Comparison of ENCODE assay signal across 8 cellular contexts in the genomic region with DNA sequence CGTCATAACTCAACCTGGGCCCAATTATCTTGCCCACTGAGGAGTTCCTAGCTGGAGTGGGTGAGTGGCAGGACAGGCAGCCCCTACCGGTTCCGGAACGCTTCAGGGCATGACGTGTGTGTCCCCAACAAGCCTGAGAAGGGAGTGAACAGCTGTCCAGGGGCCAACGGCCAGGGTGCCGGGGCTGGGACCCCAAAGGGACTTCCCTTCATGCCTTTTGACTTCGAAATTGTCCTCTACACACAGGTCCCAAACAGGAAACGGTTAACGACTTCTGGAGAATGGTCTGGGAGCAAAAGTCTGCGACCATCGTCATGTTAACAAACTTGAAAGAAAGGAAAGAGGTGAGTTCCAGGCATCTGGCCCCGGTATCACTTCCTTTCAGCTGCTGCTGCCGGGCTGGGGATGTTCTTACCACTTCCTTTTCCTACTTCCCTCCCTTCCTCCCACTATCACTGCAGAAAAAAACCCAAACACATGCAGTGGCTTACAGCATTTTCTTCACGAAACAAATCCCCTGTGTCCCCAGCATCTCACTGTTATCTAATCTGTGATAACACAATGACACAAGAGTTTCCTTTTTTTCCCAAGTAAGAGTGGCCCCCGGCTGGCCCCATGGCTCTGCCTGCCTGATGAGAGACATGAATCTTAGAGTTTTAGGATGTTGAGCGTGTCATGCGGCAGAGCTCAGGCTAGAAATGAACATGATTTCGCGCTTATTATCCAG.
DNase-seq lines count a peak whose midpoint lies in the region; ATAC-seq and TF ChIP-seq lines count a peak whose summit lies in the region.

No MANE protein-coding gene starts in this region.

- H3K4me1 Mint-ChIP-seq in nephron progenitor cell: peaks cover 27% of the 10 kb centered on the region

- H3K4me3 Mint-ChIP-seq in nephron progenitor cell: no peak overlapping the region

- H3K9me3 Mint-ChIP-seq in nephron progenitor cell: no peaks in the 10 kb centered on the region

- TF ChIP-seq CTCF in nephron progenitor cell (IDR thresholded peaks at IDR 0.05): no peak

- DNase-seq in SKM-1 treated with dmso at 0.1 percent for 144 hours (lab: John Stamatoyannopoulos, UW; ENCODE audit: unreplicated experiment) (peak; percentile 89), nephron progenitor cell (no peak), mucosa of gallbladder (ENCODE audit: low spot score) (no peak), NCI-H2196 treated with DMSO at 0.1 percent for 48 hours (lab: John Stamatoyannopoulos, UW; ENCODE audit: unreplicated experiment) (no peak), glomerular visceral epithelial cell (ENCODE audit: extremely low spot score) (no peak)
- DNase-seq in central memory CD4-positive, alpha-beta T cell: peak; percentile 76

- H3K36me3 Mint-ChIP-seq in nephron progenitor cell (ENCODE audit: low read depth): peaks cover 6% of the 10 kb centered on the region

- H3K27me3 Mint-ChIP-seq in nephron progenitor cell (ENCODE audit: low read depth, poor library complexity): peaks cover 9% of the 10 kb centered on the region

- peak overlapping the region; percentile 26 for H3K27ac Mint-ChIP-seq in nephron progenitor cell

- ATAC-seq in GM18867 (IDR thresholded peaks at IDR 0.05; ENCODE audit: unreplicated experiment) (peak; percentile 51), HG02981 (IDR thresholded peaks at IDR 0.05; ENCODE audit: unreplicated experiment) (peak; percentile 43)

Comparison
In these comparisons a context has a peak if more than half of its experiments do, and no peak if none do; other contexts are left out.
1. DNase-seq: peak in SKM-1 treated with dmso at 0.1 percent for 144 hours (single experiment) and central memory CD4-positive, alpha-beta T cell (single experiment); none in nephron progenitor cell (single experiment), mucosa of gallbladder (single experiment), NCI-H2196 treated with DMSO at 0.1 percent for 48 hours (single experiment) and glomerular visceral epithelial cell (single experiment).